15 cellular contexts compared by ENCODE assay signal in genomic region chr12:44158746-44159145, GRCh38.
DNase-seq lines count a peak whose midpoint lies in the region; ATAC-seq and TF ChIP-seq lines count a peak whose summit lies in the region.
"Had no signal": no experiment of that assay in that cellular context is flagged by ENCODE, and none has a peak within 500 bp of the region (broad histone marks: within the 10 kb centered on the region; RNA-seq: fewer than 3 reads in every experiment).

No MANE protein-coding gene starts in this region.

- DNase-seq in DMS53 (lab: John Stamatoyannopoulos, UW) (peak; percentile 25), DMS53 treated with DMSO at 0.1 percent for 48 hours (lab: John Stamatoyannopoulos, UW; ENCODE audit: unreplicated experiment) (no peak), GM23338 (ENCODE audit: low spot score) (no peak), endodermal cell (peak; percentile 64), neural progenitor cell (ENCODE audit: low spot score) (no peak), DMS79 treated with DMSO at 0.1 percent for 48 hours (lab: John Stamatoyannopoulos, UW) (no peak)
- no peak for DNase-seq in activated CD4-positive, alpha-beta T cell treated with anti-CD3 and anti-CD28 coated beads for 48 hours
- DNase-seq in stimulated activated CD4-positive, alpha-beta T cell treated with anti-CD3 and anti-CD28 coated beads, Interleukin-12 subunit alpha, Interleukin-12 subunit beta, amount 100 ng/mL, for 4 hours, result no peak
- DNase-seq: 8988T; CD4-positive, CD25-positive, alpha-beta regulatory T cell; GOT3; H9; IMR-90 had no signal

- TF ChIP-seq CTCF in GM23338 (conservative IDR thresholded peaks at IDR 0.05; ENCODE audit: low read depth in 2 of 2) (no peak), endodermal cell (conservative IDR thresholded peaks at IDR 0.05) (no peak), neural progenitor cell (IDR thresholded peaks at IDR 0.05) (no peak)

- H2AFZ ChIP-seq in GM23338 (no peak overlapping the region), neural progenitor cell (replicated peaks) (peak overlapping the region; percentile 68)

- H3K4me1 ChIP-seq in GM23338 (ENCODE audit: insufficient read depth), result 0 out of 2 replicates have a peak, but pooled peaks cover 13% of the 10 kb centered on the region
- H3K4me1 ChIP-seq in endodermal cell (ENCODE audit: control insufficient read depth, insufficient read depth, low read length), result peaks cover 14% of the 10 kb centered on the region
- peaks cover 14% of the 10 kb centered on the region for H3K4me1 ChIP-seq in neural progenitor cell

- H3K36me3 Mint-ChIP-seq in GM23338 (ENCODE audit: low read depth) (no peaks in the 10 kb centered on the region), endodermal cell (ENCODE audit: low read depth) (no peaks in the 10 kb centered on the region), neural progenitor cell (no peaks in the 10 kb centered on the region)
- H3K36me3 Mint-ChIP-seq: CD4-positive, CD25-positive, alpha-beta regulatory T cell had no signal

- peak overlapping the region; percentile 4; the same call in 1 of the 2 replicates for H3K27ac Mint-ChIP-seq in GM23338
- no peak overlapping the region for H3K27ac Mint-ChIP-seq in endodermal cell
- no peak overlapping the region for H3K27ac Mint-ChIP-seq in neural progenitor cell
- H3K27ac Mint-ChIP-seq: CD4-positive, CD25-positive, alpha-beta regulatory T cell; H9 had no signal

- H3K79me2 ChIP-seq in GM23338 (replicated peaks; ENCODE audit: insufficient read depth) (no peaks in the 10 kb centered on the region), neural progenitor cell (ENCODE audit: low read depth) (no peaks in the 10 kb centered on the region)

- H3K27ac ChIP-seq in GM23338 (ENCODE audit: low read depth) (no peak overlapping the region), endodermal cell (ENCODE audit: low read depth, low read length) (no peak overlapping the region), neural progenitor cell (no peak overlapping the region)
- H3K27ac ChIP-seq: BLaER1 treated with 17β-estradiol and CSF1 and Interleukin-3, amounts not matched to agents 10 nM and 100 nM had no signal

- H3K4me3 ChIP-seq in GM23338 (no peak overlapping the region), endodermal cell (ENCODE audit: low read length) (no peak overlapping the region), neural progenitor cell (no peak overlapping the region)
- H3K4me3 ChIP-seq: BLaER1 treated with 17β-estradiol and CSF1 and Interleukin-3, amounts not matched to agents 10 nM and 100 nM; GM12878 had no signal

- H3K9me3 Mint-ChIP-seq in GM23338 (no peaks in the 10 kb centered on the region), endodermal cell (no peaks in the 10 kb centered on the region), neural progenitor cell (no peaks in the 10 kb centered on the region)
- H3K9me3 Mint-ChIP-seq: CD4-positive, CD25-positive, alpha-beta regulatory T cell; H9 had no signal

- no peak for ATAC-seq in GM23338
- ATAC-seq: GM12878 had no signal

- H3K9me3 ChIP-seq in endodermal cell (ENCODE audit: control insufficient read depth, low read length), result no peaks in the 10 kb centered on the region
- no peaks in the 10 kb centered on the region for H3K9me3 ChIP-seq in neural progenitor cell (ENCODE audit: low read depth)
- H3K9me3 ChIP-seq: BLaER1 treated with 17β-estradiol and CSF1 and Interleukin-3, amounts not matched to agents 10 nM and 100 nM had no signal

- peaks cover 10% of the 10 kb centered on the region for H3K4me1 Mint-ChIP-seq in GM23338
- peaks cover 26% of the 10 kb centered on the region for H3K4me1 Mint-ChIP-seq in endodermal cell
- peaks cover 35% of the 10 kb centered on the region for H3K4me1 Mint-ChIP-seq in neural progenitor cell

- no peaks in the 10 kb centered on the region for H3K9me2 ChIP-seq in GM23338 (ENCODE audit: insufficient read depth)

- 79 to 100% methylated on average over 1 to 2 of the region's 2 CpGs for WGBS in endodermal cell (ENCODE audit: insufficient coverage in 1 of 2, insufficient read length in 1 of 2), 2 experiments

- H3K4me3 Mint-ChIP-seq in GM23338 (no peak overlapping the region), endodermal cell (no peak overlapping the region), neural progenitor cell (no peak overlapping the region)
- H3K4me3 Mint-ChIP-seq: CD4-positive, CD25-positive, alpha-beta regulatory T cell; H9 had no signal

- H3K4me2 ChIP-seq in GM23338, result no peak overlapping the region
- no peak overlapping the region for H3K4me2 ChIP-seq in neural progenitor cell
- H3K4me2 ChIP-seq: BLaER1 treated with 17β-estradiol and CSF1 and Interleukin-3, amounts not matched to agents 10 nM and 100 nM had no signal

- no peaks in the 10 kb centered on the region for H4K20me1 ChIP-seq in GM23338 (replicated peaks; ENCODE audit: insufficient read depth)
- H4K20me1 ChIP-seq in neural progenitor cell (ENCODE audit: low read depth), result no peaks in the 10 kb centered on the region
- H4K20me1 ChIP-seq: BLaER1 treated with 17β-estradiol and CSF1 and Interleukin-3, amounts not matched to agents 10 nM and 100 nM had no signal

- H3K36me3 ChIP-seq in GM23338 (ENCODE audit: insufficient read depth) (no peaks in the 10 kb centered on the region), endodermal cell (ENCODE audit: control insufficient read depth, insufficient read depth, low read length) (no peaks in the 10 kb centered on the region), neural progenitor cell (no peaks in the 10 kb centered on the region)
- H3K36me3 ChIP-seq: BLaER1 treated with 17β-estradiol and CSF1 and Interleukin-3, amounts not matched to agents 10 nM and 100 nM had no signal

- no peaks in the 10 kb centered on the region for H3F3A ChIP-seq in GM23338 (replicated peaks; ENCODE audit: low read depth)
- H3F3A ChIP-seq in neural progenitor cell (ENCODE audit: low read depth), result no peaks in the 10 kb centered on the region

- no peaks in the 10 kb centered on the region for H3K27me3 Mint-ChIP-seq in GM23338 (ENCODE audit: insufficient read depth, low read depth, poor library complexity)
- no peaks in the 10 kb centered on the region for H3K27me3 Mint-ChIP-seq in endodermal cell (ENCODE audit: insufficient read depth)
- peaks cover 2% of the 10 kb centered on the region for H3K27me3 Mint-ChIP-seq in neural progenitor cell (ENCODE audit: insufficient read depth, low read depth)
- H3K27me3 Mint-ChIP-seq: CD4-positive, CD25-positive, alpha-beta regulatory T cell had no signal

- H3K27me3 ChIP-seq in GM23338 (ENCODE audit: insufficient read depth), result no peaks in the 10 kb centered on the region
- H3K27me3 ChIP-seq in endodermal cell (ENCODE audit: control insufficient read depth, insufficient read depth, low read length, poor library complexity, severe bottlenecking), result no peaks in the 10 kb centered on the region
- H3K27me3 ChIP-seq in neural progenitor cell, result no peaks in the 10 kb centered on the region
- H3K27me3 ChIP-seq: BLaER1 treated with 17β-estradiol and CSF1 and Interleukin-3, amounts not matched to agents 10 nM and 100 nM had no signal

- H3K9ac ChIP-seq in endodermal cell (ENCODE audit: extremely low read depth, low read length, poor library complexity, severe bottlenecking) (no peak overlapping the region), neural progenitor cell (no peak overlapping the region)
- H3K9ac ChIP-seq: BLaER1 treated with 17β-estradiol and CSF1 and Interleukin-3, amounts not matched to agents 10 nM and 100 nM had no signal

TF ChIP-seq in GM23338, 12 proteins besides CTCF, POLR2A, EP300 and RAD21 (continues in another document):
- TF ChIP-seq EZH2phosphoT487 (IDR thresholded peaks at IDR 0.05; ENCODE audit: unreplicated experiment), result no peak

Comparison
In these comparisons a context has a peak if more than half of its experiments do, and no peak if none do; other contexts are left out.
1. DNase-seq: peak in DMS53 (single experiment) and endodermal cell (single experiment); none in DMS53 treated with DMSO at 0.1 percent for 48 hours (single experiment), GM23338 (single experiment), neural progenitor cell (single experiment), activated CD4-positive, alpha-beta T cell treated with anti-CD3 and anti-CD28 coated beads for 48 hours (single experiment), DMS79 treated with DMSO at 0.1 percent for 48 hours (single experiment) and stimulated activated CD4-positive, alpha-beta T cell treated with anti-CD3 and anti-CD28 coated beads, Interleukin-12 subunit alpha, Interleukin-12 subunit beta, amount 100 ng/mL, for 4 hours (single experiment).